14 cellular contexts compared by ENCODE assay signal in genomic region chr2:225100856-225101294, GRCh38. TPM values are rescaled to one million over a fixed set of nuclear protein-coding genes. Genes with fewer than 3 reads are reported as not detected.
DNase-seq lines count a peak whose midpoint lies in the region; ATAC-seq and TF ChIP-seq lines count a peak whose summit lies in the region.
"Had no signal": no experiment of that assay in that cellular context is flagged by ENCODE, and none has a peak within 500 bp of the region (broad histone marks: within the 10 kb centered on the region; RNA-seq: fewer than 3 reads in every experiment).

No MANE protein-coding gene starts in this region.

- in situ Hi-C loops in astrocyte of the spinal cord (cut with HindIII; ENCODE audit: low sequenced_read_pairs): no loop called here

- H3K27me3 ChIP-seq in layer of hippocampus (ENCODE audit: control insufficient read depth, insufficient read depth, low read length) (no peaks in the 10 kb centered on the region), tibial nerve (no peaks in the 10 kb centered on the region)
- H3K27me3 ChIP-seq: sigmoid colon had no signal

- TF ChIP-seq POLR2A in tibial nerve (IDR thresholded peaks at IDR 0.05): no peak

- 0 out of 2 replicates have a peak, but pooled peaks have one; percentile 9 for TF ChIP-seq CTCF in AG10803 (conservative IDR thresholded peaks at IDR 0.05; ENCODE audit: low read length)
- no peak for TF ChIP-seq CTCF in astrocyte of the spinal cord (IDR thresholded peaks at IDR 0.05; ENCODE audit: low read depth, low read length)
- no peak for TF ChIP-seq CTCF in tibial nerve (IDR thresholded peaks at IDR 0.05)

- no peak overlapping the region; the same call in 1 of the 2 replicates for H3K4me3 ChIP-seq in AG10803 (ENCODE audit: low read length)
- H3K4me3 ChIP-seq in astrocyte of the spinal cord (ENCODE audit: low read depth, low read length): no peak overlapping the region
- no peak overlapping the region for H3K4me3 ChIP-seq in tibial nerve
- H3K4me3 ChIP-seq: sigmoid colon had no signal

- H3K9me3 ChIP-seq in tibial nerve: no peaks in the 10 kb centered on the region
- H3K9me3 ChIP-seq: sigmoid colon had no signal

- DNase-seq in AG10803 (ENCODE audit: low read depth): peak; percentile 95
- DNase-seq in HT1080 (ENCODE audit: low read depth): peak; percentile 97
- peak; percentile 93 for DNase-seq in astrocyte of the spinal cord (ENCODE audit: low read depth, low spot score)
- no peak for DNase-seq in NCI-H524 (lab: John Stamatoyannopoulos, UW)
- DNase-seq in tibial nerve (ENCODE audit: low spot score in 2 of 2): no peak
- DNase-seq: activated CD4-positive, alpha-beta T cell treated with anti-CD3 and anti-CD28 coated beads for 4 hours; activated naive CD4-positive, alpha-beta T cell treated with anti-CD3 and anti-CD28 coated beads, Interleukin-2, amount 10 ng/mL, durations not matched to agents 7 days and 5 days; DMS153; NCI-H1694; Right ventricle myocardium superior; sigmoid colon had no signal

- no peaks in the 10 kb centered on the region for H3K36me3 ChIP-seq in tibial nerve
- H3K36me3 ChIP-seq: sigmoid colon had no signal

- H3K27ac ChIP-seq in layer of hippocampus (ENCODE audit: low read depth, low read length) (peak overlapping the region; percentile 30), tibial nerve (no peak overlapping the region)
- H3K27ac ChIP-seq: sigmoid colon had no signal

- WGBS in tibial nerve, 2 donors: 76 to 89% methylated on average over 1 of the region's 1 CpG

- no peaks in the 10 kb centered on the region for H3K4me1 ChIP-seq in tibial nerve

- no peak for TF ChIP-seq EP300 in tibial nerve (IDR thresholded peaks at IDR 0.05)

- ATAC-seq in HG03342 (IDR thresholded peaks at IDR 0.05; ENCODE audit: unreplicated experiment): no peak
- no peak for ATAC-seq in GM21737 (IDR thresholded peaks at IDR 0.05; ENCODE audit: unreplicated experiment)

RNA-seq across cellular contexts. Expression of gene DOCK10, which starts 58.6 kb away (rescaled TPM):
- 49.4 and 52.9 TPM in 2 replicates for total RNA-seq in HT1080 (2014; rRNA removed; shearing (Covaris generic))
- polyA plus RNA-seq in HT1080 (2015; cell fraction: cytosol; rRNA removed): 20.0 and 21.7 TPM in 2 replicates
- 50.5 and 54.2 TPM in 2 replicates for polyA plus RNA-seq in HT1080 (2015; cell fraction: nucleus; rRNA removed)
- 10 to 100 TPM; 16.7 to 37.2 (median 20.8) TPM for total RNA-seq in tibial nerve

Comparison
In these comparisons a context has a peak if more than half of its experiments do, and no peak if none do; other contexts are left out.
1. DNase-seq: peak in AG10803 (single experiment), HT1080 (single experiment) and astrocyte of the spinal cord (single experiment); none in NCI-H524 (0 of 2) and tibial nerve (0 of 2).